Comparison of ENCODE assay signal across 10 cellular contexts in the genomic region with DNA sequence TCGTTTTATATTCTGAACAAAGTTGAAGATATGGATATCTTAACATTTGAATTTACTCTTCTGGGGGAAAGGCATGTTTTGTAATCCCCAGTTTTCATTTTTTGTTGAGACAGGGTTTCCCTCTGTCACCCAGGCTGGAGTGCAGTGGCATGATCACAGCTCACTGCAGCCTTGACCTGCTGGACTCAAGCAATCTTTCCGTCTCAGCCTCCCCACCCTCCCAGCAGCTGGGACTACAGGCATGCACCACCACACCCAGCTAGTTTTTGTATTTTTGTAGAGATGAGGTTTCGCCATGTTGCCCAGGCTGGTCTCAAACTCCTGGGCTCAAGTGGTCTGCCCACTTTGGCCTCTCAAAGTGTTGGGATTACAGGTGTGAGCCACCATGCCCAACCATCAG. TPM values are rescaled to one million over a fixed set of nuclear protein-coding genes. Genes with fewer than 3 reads are reported as not detected.
DNase-seq lines count a peak whose midpoint lies in the region; ATAC-seq, FAIRE-seq and TF ChIP-seq lines count a peak whose summit lies in the region.
"Not testable (repeated sequence)": the region's sequence is repeated elsewhere in the genome, so short reads cannot be mapped to it uniquely, and the experiment has no call there.
"Had no signal": no experiment of that assay in that cellular context is flagged by ENCODE, and none has a peak within 500 bp of the region (broad histone marks: within the 10 kb centered on the region; RNA-seq: fewer than 3 reads in every experiment).

No MANE protein-coding gene starts in this region.

- H3K9ac ChIP-seq in K562 (ENCODE audit: insufficient read depth in 1 of 2, low read depth in 2 of 2, low read length in 2 of 2): peak overlapping the region; percentile 45 to 81; a peak in 3 of 4 replicates

- H3K4me2 ChIP-seq in OCI-LY7 (ENCODE audit: low read length) (peak overlapping the region; percentile 99), K562 (ENCODE audit: insufficient read depth, low read length) (peak overlapping the region; percentile 85)

- not testable (repeated sequence) for TF ChIP-seq EP300 in K562 (IDR thresholded peaks at IDR 0.05; ENCODE audit: low read length)

- not testable (repeated sequence) for H3K9me3 Mint-ChIP-seq in naive thymus-derived CD8-positive, alpha-beta T cell

- FAIRE-seq in K562 (lab: Jason Lieb, UNC): peak; percentile 32
- not testable (repeated sequence) for FAIRE-seq in small intestine (lab: Jason Lieb, UNC)

- not testable (repeated sequence) for H4K20me1 ChIP-seq in OCI-LY7 (ENCODE audit: insufficient read depth, low read length); K562 (replicated peaks; ENCODE audit: control insufficient read depth, insufficient read depth, low read length)

- not testable (repeated sequence) for TF ChIP-seq RAD21 in K562 (CRISPR knock-in tag; conservative IDR thresholded peaks at IDR 0.05 in 1 of 2, IDR thresholded peaks at IDR 0.05 in 1 of 2)

- peak overlapping the region in 9 of 10 donors; percentile 31 to 95 (median 84) for H3K4me3 Mint-ChIP-seq in naive thymus-derived CD8-positive, alpha-beta T cell

- H3K36me3 ChIP-seq in OCI-LY7 (ENCODE audit: insufficient read depth, low read length): peaks cover 35% of the 10 kb centered on the region
- not testable (repeated sequence) for H3K36me3 ChIP-seq in K562 (ENCODE audit: control insufficient read depth, insufficient read depth, low read length); esophagus (ENCODE audit: control insufficient read depth in 2 of 2, insufficient read depth in 2 of 2, low read length in 1 of 2); small intestine (ENCODE audit: control insufficient read depth in 2 of 2, insufficient read depth in 2 of 2, low read length in 2 of 2)
- H3K36me3 ChIP-seq in upper lobe of right lung: peaks cover 28% of the 10 kb centered on the region

- CTCF ChIA-PET in OCI-LY7 (lab: Charles Lee; ENCODE audit: unreplicated experiment); K562 (lab: Yijun Ruan, JAX; ENCODE audit: low intra/inter-chr PET ratio): not testable (repeated sequence)

- H3K27ac ChIP-seq in OCI-LY7 (ENCODE audit: low read depth, low read length, poor library complexity, severe bottlenecking) (peak overlapping the region; percentile 99), K562 (ENCODE audit: extremely low read depth, low read depth, low read length) (peak overlapping the region; percentile 53; the same call in 1 of the 3 replicates), esophagus (ENCODE audit: low read depth in 2 of 2, low read length in 1 of 2) (peak overlapping the region in 1 of 2 donors; percentile 44), small intestine (ENCODE audit: low read depth in 1 of 2, low read length in 1 of 2) (peak overlapping the region in 1 of 2 donors; percentile 62), upper lobe of right lung (peak overlapping the region; percentile 88)

- peak overlapping the region; percentile 11; the same call in 1 of the 2 replicates for H3K4me3 ChIP-seq in GM08714 (ENCODE audit: low read length)
- peak overlapping the region; percentile 82 for H3K4me3 ChIP-seq in OCI-LY7 (ENCODE audit: low read depth, low read length, poor library complexity, severe bottlenecking)
- H3K4me3 ChIP-seq in K562: peak overlapping the region; percentile 61
- peak overlapping the region; percentile 47 to 65 for H3K4me3 ChIP-seq in esophagus (ENCODE audit: low read depth in 1 of 2, low read length in 2 of 2)
- peak overlapping the region; percentile 41 to 48 for H3K4me3 ChIP-seq in small intestine (ENCODE audit: low read depth in 1 of 2, low read length in 2 of 2)
- H3K4me3 ChIP-seq in upper lobe of right lung: peak overlapping the region; percentile 69

- POLR2A ChIA-PET in OCI-LY7 (lab: Charles Lee): interaction anchor here (0.6 to 2.0 kb wide), 4 partner anchors 9 to 162 kb away, joined by 3 to 6 read pairs (median 3); no protein-coding TSS in a partner anchor
- POLR2A ChIA-PET in K562 (lab: Yijun Ruan, JAX): interaction anchor here (0.6 to 1.1 kb wide), 2 partner anchors 12 to 13 kb away, joined by 3 read pairs; no protein-coding TSS in a partner anchor
- POLR2A ChIA-PET in naive thymus-derived CD8-positive, alpha-beta T cell (lab: Charles Lee): interaction anchor here (0.6 to 2.0 kb wide), 2 partner anchors 22 to 102 kb away, joined by 5 read pairs; no protein-coding TSS in a partner anchor

- not testable (repeated sequence) for H3K9me3 ChIP-seq in OCI-LY7 (ENCODE audit: low read length); K562 (replicated peaks; ENCODE audit: control insufficient read depth, insufficient read depth, low read depth, low read length); esophagus (ENCODE audit: control insufficient read depth in 2 of 2, insufficient read depth in 1 of 2, low read depth in 1 of 2, low read length in 1 of 2); small intestine (ENCODE audit: control insufficient read depth, low read depth); upper lobe of right lung

- not testable (repeated sequence) for H3K9me2 ChIP-seq in OCI-LY7 (ENCODE audit: insufficient read depth, low read length)

- ATAC-seq in K562 (peak; percentile 69), left colon (peak; percentile 69), upper lobe of right lung (peak; percentile 33)
- not testable (repeated sequence) for ATAC-seq in naive thymus-derived CD8-positive, alpha-beta T cell

- H3K9me1 ChIP-seq in K562 (ENCODE audit: control insufficient read depth, insufficient read depth, low read length): not testable (repeated sequence)

- H3K4me1 ChIP-seq in OCI-LY7 (ENCODE audit: insufficient read depth, low read length, poor library complexity, severe bottlenecking): peaks cover 51% of the 10 kb centered on the region
- peaks cover 3 to 21% of the 10 kb centered on the region in 2 experiments; a peak in 4 of 5 replicates for H3K4me1 ChIP-seq in K562 (replicated peaks in 1 of 2; ENCODE audit: control insufficient read depth in 2 of 2, insufficient read depth in 2 of 2, low read length in 2 of 2)
- not testable (repeated sequence) for H3K4me1 ChIP-seq in esophagus (ENCODE audit: control insufficient read depth in 2 of 2, insufficient read depth in 2 of 2, low read length in 1 of 2); small intestine (ENCODE audit: control insufficient read depth in 2 of 2, insufficient read depth in 1 of 2, low read depth in 1 of 2, low read length in 1 of 2)
- peaks cover 35% of the 10 kb centered on the region for H3K4me1 ChIP-seq in upper lobe of right lung

- in situ Hi-C loops in K562 (cut with MboI): not testable (repeated sequence)

- 2% methylated on average over 3 of the region's 3 CpGs for WGBS in K562 (ENCODE audit: insufficient coverage, low coverage, missing lambda C conversion rate)
- 18 to 21% methylated on average over 3 of the region's 3 CpGs for WGBS in esophagus, 2 donors
- 3 to 30% (median 18%) methylated on average over 3 of the region's 3 CpGs for WGBS in small intestine, 3 donors

- not testable (repeated sequence) for H3K27me3 ChIP-seq in K562 (ENCODE audit: control insufficient read depth in 2 of 2, insufficient read depth in 2 of 2, low read length in 2 of 2); esophagus (ENCODE audit: control insufficient read depth in 1 of 2, insufficient read depth in 2 of 2, low read length in 2 of 2); small intestine (ENCODE audit: control insufficient read depth in 2 of 2, insufficient read depth in 2 of 2, low read length in 2 of 2); upper lobe of right lung

- TF ChIP-seq POLR2A in K562 (conservative IDR thresholded peaks at IDR 0.05): not testable (repeated sequence)

- H3K27me3 Mint-ChIP-seq in naive thymus-derived CD8-positive, alpha-beta T cell: not testable (repeated sequence)

- TF ChIP-seq CTCF in OCI-LY7 (conservative IDR thresholded peaks at IDR 0.05; ENCODE audit: low read length); K562 (IDR thresholded peaks at IDR 0.05 in 2 of 3, conservative IDR thresholded peaks at IDR 0.05 in 1 of 3; ENCODE audit: insufficient read depth in 2 of 3, low read depth in 1 of 3, low read length in 3 of 3); upper lobe of right lung (IDR thresholded peaks at IDR 0.05): not testable (repeated sequence)

- H3K27ac Mint-ChIP-seq in naive thymus-derived CD8-positive, alpha-beta T cell: peak overlapping the region in 6 of 10 donors; percentile 3 to 91 (median 48)

- DNase-seq in OCI-LY7 (ENCODE audit: low spot score): peak; percentile 31
- peak in 1 of 4 experiments; percentile 66 for DNase-seq in K562 (ENCODE audit: extremely low read depth in 1 of 4, low spot score in 3 of 4)
- peak; percentile 64 to 65 for DNase-seq in left colon
- not testable (repeated sequence) for DNase-seq in naive thymus-derived CD8-positive, alpha-beta T cell; upper lobe of right lung
- peak; percentile 85 for DNase-seq in small intestine

- not testable (repeated sequence) for BruUV-seq in OCI-LY7 (replicated peaks; lab: Mats Ljungman, UMichigan); K562 (replicated peaks; lab: Mats Ljungman, UMichigan)

- H3K4me1 Mint-ChIP-seq in naive thymus-derived CD8-positive, alpha-beta T cell: peaks cover 22 to 70% (median 60%) of the 10 kb centered on the region in 4 donors

- H2AFZ ChIP-seq in OCI-LY7 (ENCODE audit: low read length): peak overlapping the region; percentile 15; the same call in 1 of the 2 replicates
- H2AFZ ChIP-seq in K562 (ENCODE audit: low read depth, low read length): peak overlapping the region; percentile 40

- H3K36me3 Mint-ChIP-seq in naive thymus-derived CD8-positive, alpha-beta T cell: peaks cover 0 to 15% (median 9%) of the 10 kb centered on the region in 3 donors

- intact Hi-C loops in OCI-LY7 (cut with micrococcal nuclease; ENCODE audit: unreplicated experiment) (loop anchor here (1.0 to 5.0 kb wide), 2 partner anchors 102 to 395 kb away; a partner anchor contains a TSS), K562 (cut with micrococcal nuclease) (loop anchor here (5.0 to 10.0 kb wide), 3 partner anchors 100 to 162 kb away; a partner anchor contains a TSS), left colon (cut with DNase I, micrococcal nuclease) (loop anchor here in 1 of 2 donors (5.0 to 10.0 kb wide), 2 partner anchors 60 to 162 kb away; a partner anchor contains a TSS)
- intact Hi-C loops in upper lobe of right lung (cut with DNase I): not testable (repeated sequence)

- H3K79me2 ChIP-seq in OCI-LY7 (ENCODE audit: insufficient read depth, low read depth, low read length) (peaks cover 54% of the 10 kb centered on the region), K562 (ENCODE audit: control insufficient read depth, insufficient read depth, low read length) (peaks cover 46% of the 10 kb centered on the region)

RNA-seq across cellular contexts. Expression of a gene that starts 25.4 kb away (rescaled TPM):
- not detected in 2 replicates for total RNA-seq in OCI-LY7 (2014; rRNA removed; shearing (Covaris generic))
- total RNA-seq in OCI-LY7 (2022) (not detected in 2 replicates), K562 (2014; rRNA removed) (not detected in 2 replicates), K562 (2014; rRNA removed; fragmentation: Illumina TruSeq; extraction: Trizol) (not detected in 2 replicates), K562 (2015; rRNA removed; fragmentation: Illumina TruSeq; extraction: Trizol) (not detected in 2 replicates), K562 (2021) (not detected in 2 replicates), left colon (not detected), upper lobe of right lung (not detected)
- total RNA-seq in K562 (2011; cell fraction: chromatin; rRNA removed; ENCODE audit: low replicate concordance): not detected in 2 replicates
- not detected in 2 replicates for total RNA-seq in K562 (2011; cell fraction: nucleolus; rRNA removed)
- total RNA-seq in K562 (2011; cell fraction: nucleoplasm; rRNA removed): not detected in 2 replicates
- polyA plus RNA-seq in K562 (2011; rRNA removed) (not detected in 2 replicates), K562 (2014; fragmentation: Illumina TruSeq; extraction: Trizol) (not detected in 2 replicates), K562 (2014; fragmentation: Nextera tagmentation; extraction: Ambion mirVana) (not detected), K562 (2014; rRNA removed) (not detected in 2 replicates), esophagus (not detected), small intestine (not detected)
- polyA plus RNA-seq in K562 (2011; cell fraction: cytosol; rRNA removed): not detected in 2 replicates
- not detected in 2 replicates for polyA plus RNA-seq in K562 (2011; cell fraction: nucleus; rRNA removed)
- polyA plus RNA-seq in K562 (2012): not detected in 2 replicates
- polyA minus RNA-seq in K562 (2011; rRNA and poly(A)+ RNA removed): not detected in 2 replicates
- not detected in 2 replicates for polyA minus RNA-seq in K562 (2011; cell fraction: cytosol; rRNA and poly(A)+ RNA removed)
- polyA minus RNA-seq in K562 (2011; cell fraction: nucleus; rRNA and poly(A)+ RNA removed): not detected in 2 replicates
- not detected for total RNA-seq in naive thymus-derived CD8-positive, alpha-beta T cell
- not detected for polyA plus RNA-seq in naive thymus-derived CD8-positive, alpha-beta T cell
- total RNA-seq: activated CD8-positive, alpha-beta T cell treated with anti-CD3 and anti-CD28 coated beads, Interleukin-2, amount 10 ng/mL, durations not matched to agents 7 days and 5 days; myocyte had no signal

Comparison
In these comparisons a context has a peak if more than half of its experiments do, and no peak if none do; other contexts are left out.
1. H3K4me3 ChIP-seq: peak in every context shown above with its lines; median percentile 82 in OCI-LY7; 69 in upper lobe of right lung; 61 in K562; 56 in esophagus; 44 in small intestine; 11 in GM08714.